Comparison of ENCODE assay signal across 8 cellular contexts in the genomic region with DNA sequence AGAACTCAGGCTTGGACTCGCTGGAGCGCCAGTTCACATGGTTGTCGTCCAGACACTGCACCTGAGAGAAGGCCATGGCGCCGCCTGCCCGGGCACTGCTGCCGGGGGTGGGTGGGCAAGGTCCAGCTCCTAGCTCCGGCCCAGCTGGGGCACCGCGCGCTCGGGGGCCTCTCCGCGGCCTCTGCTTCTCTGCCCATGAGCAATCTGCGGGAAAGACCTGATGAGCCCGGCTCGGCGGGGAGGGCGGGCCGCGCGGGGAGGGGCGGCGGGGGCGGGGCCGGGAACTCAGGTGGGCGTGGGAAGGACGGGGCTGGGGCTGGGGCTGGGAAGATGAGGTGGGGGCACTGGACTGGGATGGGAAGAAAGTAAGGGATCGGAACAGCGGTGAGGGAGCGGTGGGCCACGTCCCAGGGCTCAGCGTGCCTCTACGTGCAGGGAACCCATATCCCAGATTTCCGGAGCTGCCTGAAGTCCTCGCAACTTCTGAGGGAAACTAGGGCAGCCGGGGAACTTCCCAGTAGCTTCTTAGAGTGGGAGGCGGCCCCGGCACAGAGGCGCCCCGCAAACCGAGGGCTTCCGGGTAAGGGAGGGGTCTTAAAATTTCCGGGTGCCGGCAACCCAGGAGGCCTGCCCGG. TPM values are rescaled to one million over a fixed set of nuclear protein-coding genes. Genes with fewer than 3 reads are reported as not detected.
DNase-seq lines count a peak whose midpoint lies in the region; ATAC-seq and TF ChIP-seq lines count a peak whose summit lies in the region.

No MANE protein-coding gene starts in this region.

- peak overlapping the region; percentile 91 for H3K27ac Mint-ChIP-seq in activated naive CD4-positive, alpha-beta T cell treated with anti-CD3 and anti-CD28 coated beads, Interleukin-2, amount 50 U/mL, for 24 hours

- POLR2A ChIA-PET in GM10248 (lab: Yijun Ruan, JAX) = no interaction called here

- peaks cover 5% of the 10 kb centered on the region for H3K36me3 Mint-ChIP-seq in activated naive CD4-positive, alpha-beta T cell treated with anti-CD3 and anti-CD28 coated beads, Interleukin-2, amount 50 U/mL, for 24 hours

- no peaks in the 10 kb centered on the region for H3K9me3 Mint-ChIP-seq in activated naive CD4-positive, alpha-beta T cell treated with anti-CD3 and anti-CD28 coated beads, Interleukin-2, amount 50 U/mL, for 24 hours

- no peaks in the 10 kb centered on the region for H3K36me3 ChIP-seq in Peyer's patch
- H3K36me3 ChIP-seq in skeletal muscle tissue (ENCODE audit: control insufficient read depth in 3 of 3, insufficient read depth in 3 of 3, low read length in 3 of 3) = no peaks in the 10 kb centered on the region

- TF ChIP-seq POLR2A in Peyer's patch (IDR thresholded peaks at IDR 0.05) = peak in 1 of 2 donors; percentile 60

- peak; percentile 25 for ATAC-seq in HG02763 (IDR thresholded peaks at IDR 0.05; ENCODE audit: unreplicated experiment)
- peak; percentile 15 to 16 for ATAC-seq in right cardiac atrium

- peaks cover 17% of the 10 kb centered on the region for H3K4me1 Mint-ChIP-seq in activated naive CD4-positive, alpha-beta T cell treated with anti-CD3 and anti-CD28 coated beads, Interleukin-2, amount 50 U/mL, for 24 hours

- H3K4me3 Mint-ChIP-seq in activated naive CD4-positive, alpha-beta T cell treated with anti-CD3 and anti-CD28 coated beads, Interleukin-2, amount 50 U/mL, for 24 hours = peak overlapping the region; percentile 91

- WGBS in right cardiac atrium = 6% methylated on average over 46 of the region's 46 CpGs

- no peaks in the 10 kb centered on the region for H3K9me3 ChIP-seq in Peyer's patch
- H3K9me3 ChIP-seq in right cardiac atrium (ENCODE audit: control insufficient read depth, low read length) = no peaks in the 10 kb centered on the region
- H3K9me3 ChIP-seq in skeletal muscle tissue (ENCODE audit: control insufficient read depth in 3 of 3, low read length in 3 of 3) = no peaks in the 10 kb centered on the region

- TF ChIP-seq CTCF in GM10248 (IDR thresholded peaks at IDR 0.05; ENCODE audit: control extremely low read depth, extremely low read depth, low read depth, missing control alignments) = no peak
- TF ChIP-seq CTCF in Peyer's patch (IDR thresholded peaks at IDR 0.05) = no peak

- H3K27me3 ChIP-seq in Peyer's patch (no peaks in the 10 kb centered on the region), right cardiac atrium (ENCODE audit: control insufficient read depth, insufficient read depth) (no peaks in the 10 kb centered on the region), skeletal muscle tissue (ENCODE audit: control insufficient read depth in 3 of 3, insufficient read depth in 3 of 3, low read length in 3 of 3) (no peaks in the 10 kb centered on the region)

- H3K27me3 Mint-ChIP-seq in activated naive CD4-positive, alpha-beta T cell treated with anti-CD3 and anti-CD28 coated beads, Interleukin-2, amount 50 U/mL, for 24 hours = no peaks in the 10 kb centered on the region

- intact Hi-C loops in right cardiac atrium (cut with DNase I) = no loop called here

- H3K4me1 ChIP-seq in Peyer's patch (peaks cover 0 to 31% (median 7%) of the 10 kb centered on the region in 4 donors), right cardiac atrium (ENCODE audit: control insufficient read depth, insufficient read depth, low read length) (no peaks in the 10 kb centered on the region), skeletal muscle tissue (ENCODE audit: control insufficient read depth in 3 of 3, insufficient read depth in 3 of 3, low read length in 3 of 3) (peaks cover 4 to 5% (median 5%) of the 10 kb centered on the region in 3 donors)

- peak overlapping the region; percentile 74 to 86 (median 80) for H3K27ac ChIP-seq in Peyer's patch
- H3K27ac ChIP-seq in right cardiac atrium (ENCODE audit: low read length) = peak overlapping the region; percentile 47
- no peak overlapping the region for H3K27ac ChIP-seq in skeletal muscle tissue (ENCODE audit: low read depth, low read length)

- CTCF ChIA-PET in GM10248 (lab: Yijun Ruan, JAX) = interaction anchor here (1.1 to 4.7 kb wide), 3 partner anchors 19 to 49 kb away, joined by 3 to 28 read pairs (median 5); no protein-coding TSS in a partner anchor

- DNase-seq in GM10248 (ENCODE audit: extremely low spot score) = peak; percentile 64
- DNase-seq in Peyer's patch = peak; percentile 39 to 81 (median 68)
- DNase-seq in right cardiac atrium = peak in 2 of 3 donors; percentile 65 to 70
- DNase-seq in middle frontal gyrus (ENCODE audit: extremely low spot score, low spot score) = no peak
- DNase-seq in epidermal melanocyte (ENCODE audit: insufficient read length, low spot score) = no peak

- peak overlapping the region; percentile 64 to 87 (median 79) for H3K4me3 ChIP-seq in Peyer's patch
- peak overlapping the region; percentile 72 for H3K4me3 ChIP-seq in right cardiac atrium (ENCODE audit: low read length)
- peak overlapping the region; percentile 44 to 64 (median 62) for H3K4me3 ChIP-seq in skeletal muscle tissue (ENCODE audit: low read length in 3 of 3)

- peak overlapping the region in 2 of 3 donors; percentile 40 to 73 for H3K9ac ChIP-seq in skeletal muscle tissue (ENCODE audit: low read depth in 1 of 3, low read length in 3 of 3)

RNA-seq across cellular contexts. Expression of a gene that starts 0.5 kb away (rescaled TPM):
- total RNA-seq in Peyer's patch = 10 to 100 TPM in 3 of 4 donors, 1 to 10 TPM in 1; 9.9 to 48.4 (median 37.4) TPM
- 10 to 100 TPM; 27.7 to 40.2 (median 30.3) TPM for total RNA-seq in right cardiac atrium
- polyA plus RNA-seq in right cardiac atrium = 18.7 TPM
- 0.52 TPM for total RNA-seq in skeletal muscle tissue

RNA-seq across cellular contexts. Expression of a gene that starts 42.7 kb away (rescaled TPM):
- total RNA-seq in Peyer's patch = 10 to 100 TPM in 1 of 4 donors, 1 to 10 TPM in 3; 3.0 to 85.0 (median 3.2) TPM
- 1 to 10 TPM; 2.8 to 4.1 (median 3.6) TPM for total RNA-seq in right cardiac atrium
- 2.3 TPM for polyA plus RNA-seq in right cardiac atrium
- total RNA-seq in skeletal muscle tissue = 6.3 TPM

RNA-seq across cellular contexts. Expression of a gene that starts 52.1 kb away (rescaled TPM):
- total RNA-seq in Peyer's patch (not detected), right cardiac atrium (1 to 10 TPM in 2 of 4 donors, under 1 TPM in 2; 0.17 to 2.3 (median 1.3) TPM), skeletal muscle tissue (not detected)
- 0.61 TPM for polyA plus RNA-seq in right cardiac atrium

Comparison
In these comparisons a context has a peak if more than half of its experiments do, and no peak if none do; other contexts are left out.
1. DNase-seq: peak in GM10248 (single experiment), Peyer's patch (3 of 3) and right cardiac atrium (2 of 3); none in middle frontal gyrus (single experiment) and epidermal melanocyte (single experiment).
2. Peak in every context shown above with its lines, with median percentiles within 50 percentile points of each other: H3K4me3 ChIP-seq.